8 cellular contexts compared by ENCODE assay signal in genomic region chr16:89315791-89316581, GRCh38.
DNase-seq lines count a peak whose midpoint lies in the region; ATAC-seq and TF ChIP-seq lines count a peak whose summit lies in the region.

No MANE protein-coding gene starts in this region.

- no peak for TF ChIP-seq CTCF in AG10803 (conservative IDR thresholded peaks at IDR 0.05; ENCODE audit: low read length)
- TF ChIP-seq CTCF in HL-60 (IDR thresholded peaks at IDR 0.05; ENCODE audit: insufficient read depth, low read length), result no peak
- no peak for TF ChIP-seq CTCF in activated B cell treated with CpG ODN at 0.5 μM for 24 hours (IDR thresholded peaks at IDR 0.05)
- TF ChIP-seq CTCF in thyroid gland (IDR thresholded peaks at IDR 0.05), result no peak

- H3K27me3 ChIP-seq in HL-60 (ENCODE audit: insufficient read depth, poor library complexity, severe bottlenecking) (no peaks in the 10 kb centered on the region), thyroid gland (no peaks in the 10 kb centered on the region)

- H3K27ac Mint-ChIP-seq in activated B cell treated with CpG ODN at 0.5 μM for 24 hours (peak overlapping the region; percentile 46), naive B cell (peak overlapping the region; percentile 54 to 93 (median 88))
- peak overlapping the region; percentile 100 for H3K27ac Mint-ChIP-seq in central memory CD8-positive, alpha-beta T cell (ENCODE audit: low read depth)

- intact Hi-C loops in activated B cell treated with CpG ODN at 0.5 μM for 24 hours (cut with micrococcal nuclease) (loop anchor here (5.0 kb wide), 1 partner anchor 241 kb away; no protein-coding TSS in a partner anchor), thyroid gland (cut with DNase I) (no loop called here)

- DNase-seq in AG10803 (ENCODE audit: low read depth) (peak; percentile 77), HL-60 (ENCODE audit: low read depth in 1 of 2, low spot score in 1 of 2) (peak; percentile 25 to 35), activated B cell treated with CpG ODN at 0.5 μM for 24 hours (no peak), naive B cell (peak; percentile 45), thyroid gland (peak; percentile 17 to 28), SKM-1 treated with dmso at 0.1 percent for 144 hours (lab: John Stamatoyannopoulos, UW; ENCODE audit: unreplicated experiment) (no peak)
- peak; percentile 59 to 76 for DNase-seq in central memory CD8-positive, alpha-beta T cell (ENCODE audit: low spot score in 2 of 2)

- H3K4me1 Mint-ChIP-seq in activated B cell treated with CpG ODN at 0.5 μM for 24 hours (peaks cover 81% of the 10 kb centered on the region), naive B cell (peaks cover 59 to 85% (median 81%) of the 10 kb centered on the region in 3 donors)
- H3K4me1 Mint-ChIP-seq in central memory CD8-positive, alpha-beta T cell, result peaks cover 78% of the 10 kb centered on the region

- H3K4me3 ChIP-seq in AG10803 (ENCODE audit: low read length) (no peak overlapping the region), HL-60 (replicated peaks; ENCODE audit: insufficient read depth, low read length) (no peak overlapping the region), thyroid gland (replicated peaks in 1 of 3) (no peak overlapping the region)

- no peak for TF ChIP-seq POLR2A in thyroid gland (IDR thresholded peaks at IDR 0.05)

- peak; percentile 84 for ATAC-seq in activated B cell treated with CpG ODN at 0.5 μM for 24 hours (ENCODE audit: low read depth)
- peak; percentile 86 for ATAC-seq in central memory CD8-positive, alpha-beta T cell (replicated peaks; ENCODE audit: extremely low read depth, poor library complexity, severe bottlenecking)
- ATAC-seq in naive B cell (ENCODE audit: low read depth in 2 of 2), result peak; percentile 81 to 83
- ATAC-seq in HG03469 (IDR thresholded peaks at IDR 0.05; ENCODE audit: unreplicated experiment), result no peak

- POLR2A ChIA-PET in activated B cell treated with CpG ODN at 0.5 μM for 24 hours (lab: Charles Lee), result interaction anchor here (0.5 to 1.1 kb wide), 5 partner anchors 10 to 244 kb away, joined by 3 to 10 read pairs (median 3); partner anchors contain the start of gene ANKRD11

- 64 to 72% methylated on average over 19 of the region's 20 CpGs for WGBS in thyroid gland, 2 donors

- H3K36me3 ChIP-seq in thyroid gland, result peaks cover 0 to 4% of the 10 kb centered on the region in 2 donors

- CTCF ChIA-PET in activated B cell treated with CpG ODN at 0.5 μM for 24 hours (lab: Charles Lee), result no interaction called here

- no peaks in the 10 kb centered on the region for H3K9me3 ChIP-seq in thyroid gland

- H3K36me3 Mint-ChIP-seq in activated B cell treated with CpG ODN at 0.5 μM for 24 hours (ENCODE audit: low read depth), result peaks cover 54% of the 10 kb centered on the region
- H3K36me3 Mint-ChIP-seq in central memory CD8-positive, alpha-beta T cell (ENCODE audit: insufficient read depth), result peaks cover 27% of the 10 kb centered on the region
- no peaks in the 10 kb centered on the region for H3K36me3 Mint-ChIP-seq in naive B cell

- no peaks in the 10 kb centered on the region for H3K27me3 Mint-ChIP-seq in activated B cell treated with CpG ODN at 0.5 μM for 24 hours
- no peaks in the 10 kb centered on the region for H3K27me3 Mint-ChIP-seq in central memory CD8-positive, alpha-beta T cell
- H3K27me3 Mint-ChIP-seq in naive B cell, result no peaks in the 10 kb centered on the region

- H3K4me1 ChIP-seq in thyroid gland, result peaks cover 23 to 58% of the 10 kb centered on the region in 2 donors

- H3K27ac ChIP-seq in HL-60 (replicated peaks) (no peak overlapping the region), thyroid gland (peak overlapping the region in 2 of 3 donors; percentile 30 to 49)

- no peaks in the 10 kb centered on the region for H3K9me3 Mint-ChIP-seq in activated B cell treated with CpG ODN at 0.5 μM for 24 hours
- H3K9me3 Mint-ChIP-seq in central memory CD8-positive, alpha-beta T cell, result no peaks in the 10 kb centered on the region
- no peaks in the 10 kb centered on the region for H3K9me3 Mint-ChIP-seq in naive B cell

- H3K4me3 Mint-ChIP-seq in activated B cell treated with CpG ODN at 0.5 μM for 24 hours (peak overlapping the region; percentile 55), naive B cell (peak overlapping the region; percentile 49 to 91 (median 78))
- peak overlapping the region; percentile 83 for H3K4me3 Mint-ChIP-seq in central memory CD8-positive, alpha-beta T cell

Comparison
In these comparisons a context has a peak if more than half of its experiments do, and no peak if none do; other contexts are left out.
1. DNase-seq: peak in AG10803 (single experiment), HL-60 (2 of 2), central memory CD8-positive, alpha-beta T cell (2 of 2), naive B cell (single experiment) and thyroid gland (2 of 2); none in activated B cell treated with CpG ODN at 0.5 μM for 24 hours (single experiment) and SKM-1 treated with dmso at 0.1 percent for 144 hours (single experiment).
2. H3K27ac Mint-ChIP-seq: peak in every context shown above with its lines; median percentile 100 in central memory CD8-positive, alpha-beta T cell; 88 in naive B cell; 46 in activated B cell treated with CpG ODN at 0.5 μM for 24 hours.
3. Peak in every context shown above with its lines, with median percentiles within 50 percentile points of each other: H3K4me3 Mint-ChIP-seq.